In genomic region chr12:122977153-122977552, GRCh38 we compare ENCODE assay signal across 1 cellular context.
TF ChIP-seq lines count a peak whose summit lies in the region.

No MANE protein-coding gene starts in this region.

TF ChIP-seq in GM23338, 12 proteins besides CTCF, POLR2A, EP300 and RAD21:
- TF ChIP-seq STAT1 (IDR thresholded peaks at IDR 0.05; ENCODE audit: unreplicated experiment) = no peak
- TF ChIP-seq JUNB (IDR thresholded peaks at IDR 0.05; ENCODE audit: unreplicated experiment) = no peak
- no peak for TF ChIP-seq ZNF331 (CRISPR knock-in tag; IDR thresholded peaks at IDR 0.05; ENCODE audit: low read depth)
- no peak for TF ChIP-seq NANOG (IDR thresholded peaks at IDR 0.05; ENCODE audit: borderline replicate concordance)
- no peak for TF ChIP-seq ZNF462 (CRISPR knock-in tag; IDR thresholded peaks at IDR 0.05)
- no peak for TF ChIP-seq ZNF114 (CRISPR knock-in tag; IDR thresholded peaks at IDR 0.05)
- no peak for TF ChIP-seq REST (IDR thresholded peaks at IDR 0.05; ENCODE audit: unreplicated experiment)
- no peak for TF ChIP-seq EZH2 (IDR thresholded peaks at IDR 0.05; ENCODE audit: low read depth, unreplicated experiment)
- TF ChIP-seq EZH2phosphoT487 (IDR thresholded peaks at IDR 0.05; ENCODE audit: unreplicated experiment) = no peak
- no peak for TF ChIP-seq POLR2AphosphoS5 (IDR thresholded peaks at IDR 0.05; ENCODE audit: low read depth)
- TF ChIP-seq CREB1 (CRISPR knock-in tag; IDR thresholded peaks at IDR 0.05; ENCODE audit: low read depth) = no peak
- TF ChIP-seq ETS1 (IDR thresholded peaks at IDR 0.05) = no peak
